11 cellular contexts compared by ENCODE assay signal in the genomic region with DNA sequence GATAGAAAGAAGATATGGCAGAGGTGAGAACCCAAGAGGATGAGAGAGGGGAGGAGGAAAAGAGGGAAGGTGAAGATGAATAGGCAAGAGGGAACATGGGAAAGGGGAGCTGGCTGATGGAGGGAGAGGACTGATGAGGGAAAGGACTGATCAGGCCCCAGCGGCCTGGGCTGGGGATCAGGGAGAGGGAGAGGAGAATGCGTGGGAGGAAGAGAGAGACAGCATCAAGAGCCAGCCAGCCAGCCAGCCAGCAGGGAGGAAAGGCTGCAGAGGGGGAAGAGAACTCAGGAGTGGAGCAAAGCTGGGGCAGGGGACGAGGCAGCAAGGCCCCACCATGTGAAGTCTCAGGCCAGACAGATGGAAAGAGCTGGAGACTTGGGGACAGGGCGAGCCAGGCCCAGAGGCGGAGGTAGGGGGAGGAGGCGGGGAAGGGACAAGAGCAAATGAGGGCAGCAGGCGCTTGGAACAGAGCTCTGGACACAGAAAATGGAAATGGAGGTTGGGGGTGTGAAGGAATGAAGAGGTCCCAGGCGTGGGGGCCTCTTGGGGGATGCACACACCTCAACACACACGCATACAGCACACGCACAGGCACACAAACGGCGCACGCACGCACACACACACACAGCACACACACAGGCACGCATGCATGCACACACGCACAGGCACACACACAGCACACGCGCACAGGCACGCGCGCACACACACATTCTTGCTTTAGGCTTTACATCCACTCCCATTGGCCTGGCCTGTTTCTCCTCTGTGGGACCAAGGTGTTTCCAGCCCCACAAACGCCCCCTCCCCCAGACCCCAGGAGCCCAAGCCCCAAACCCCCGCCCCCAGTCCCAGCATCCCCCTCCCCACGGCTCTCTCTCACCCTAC. TPM values are rescaled to one million over a fixed set of nuclear protein-coding genes. Genes with fewer than 3 reads are reported as not detected.
DNase-seq lines count a peak whose midpoint lies in the region; ATAC-seq and TF ChIP-seq lines count a peak whose summit lies in the region.
"Had no signal": no experiment of that assay in that cellular context is flagged by ENCODE, and none has a peak within 500 bp of the region (broad histone marks: within the 10 kb centered on the region; RNA-seq: fewer than 3 reads in every experiment).

No MANE protein-coding gene starts in this region.

- TF ChIP-seq CTCF in WERI-Rb-1 (IDR thresholded peaks at IDR 0.05; ENCODE audit: low read depth, low read length): no peak
- TF ChIP-seq CTCF in glutamatergic neuron (IDR thresholded peaks at IDR 0.05; ENCODE audit: partially characterized antibody, unreplicated experiment): no peak

- H3K4me2 ChIP-seq in GM23248 (ENCODE audit: unreplicated experiment) (peak overlapping the region; percentile 32), trophoblast cell (ENCODE audit: low read length) (no peak overlapping the region)

- H2BK120ac ChIP-seq in trophoblast cell (ENCODE audit: insufficient read depth, low read length, poor library complexity): no peak overlapping the region

- no peaks in the 10 kb centered on the region for H3K36me3 Mint-ChIP-seq in glutamatergic neuron (ENCODE audit: unreplicated experiment)

- no peaks in the 10 kb centered on the region; the same call in 1 of the 2 replicates for H4K20me1 ChIP-seq in GM23248 (ENCODE audit: insufficient read depth)

- no peak overlapping the region for H3K18ac ChIP-seq in trophoblast cell (ENCODE audit: low read length)

- H2BK5ac ChIP-seq in trophoblast cell (ENCODE audit: low read depth, low read length, poor library complexity): no peak overlapping the region

- no peak overlapping the region for H2BK12ac ChIP-seq in trophoblast cell (ENCODE audit: low read length)

- H3K36me3 ChIP-seq in GM23248 (ENCODE audit: low read depth) (peaks cover 6% of the 10 kb centered on the region), WERI-Rb-1 (peaks cover 36% of the 10 kb centered on the region), trophoblast cell (ENCODE audit: control insufficient read depth in 1 of 2, insufficient read depth in 2 of 2, low read length in 2 of 2) (peaks cover 15 to 17% of the 10 kb centered on the region in 2 experiments)

- H4K8ac ChIP-seq in trophoblast cell (ENCODE audit: low read depth, low read length): no peak overlapping the region

- no peak overlapping the region for H4K91ac ChIP-seq in trophoblast cell (ENCODE audit: low read depth, low read length)

- H3K9me3 Mint-ChIP-seq in glutamatergic neuron (ENCODE audit: unreplicated experiment): peaks cover 20% of the 10 kb centered on the region

- no peak overlapping the region for H3K23ac ChIP-seq in trophoblast cell (ENCODE audit: low read length)

- no peak overlapping the region for H3K4me3 ChIP-seq in GM23248
- peak overlapping the region; percentile 59 for H3K4me3 ChIP-seq in WERI-Rb-1 (ENCODE audit: low read depth, low read length)
- H3K4me3 ChIP-seq in trophoblast cell (ENCODE audit: low read depth, low read length): peak overlapping the region; percentile 49

- no peaks in the 10 kb centered on the region for H3K9me3 ChIP-seq in GM23248 (ENCODE audit: low read depth)
- H3K9me3 ChIP-seq in WERI-Rb-1 (ENCODE audit: severe bottlenecking): no peaks in the 10 kb centered on the region
- peaks cover 4% of the 10 kb centered on the region for H3K9me3 ChIP-seq in trophoblast cell (ENCODE audit: insufficient read depth, low read depth, low read length)

- no peak overlapping the region for H3K14ac ChIP-seq in trophoblast cell (ENCODE audit: low read length)

- no peak for ATAC-seq in HG02884 (IDR thresholded peaks at IDR 0.05; ENCODE audit: unreplicated experiment)
- no peak for ATAC-seq in HG02588 (IDR thresholded peaks at IDR 0.05; ENCODE audit: unreplicated experiment)
- ATAC-seq: left lobe of liver had no signal

- in situ Hi-C loops in GM23248 (cut with MboI): no loop called here

- peaks cover 2% of the 10 kb centered on the region for H3K79me1 ChIP-seq in trophoblast cell (ENCODE audit: low read length)

- H3K79me2 ChIP-seq in GM23248 (ENCODE audit: insufficient read depth) (peaks cover 75% of the 10 kb centered on the region), trophoblast cell (ENCODE audit: control insufficient read depth, insufficient read depth, low read length, poor library complexity) (peaks cover 1% of the 10 kb centered on the region)

- H3K4me1 ChIP-seq in GM23248 (ENCODE audit: insufficient read depth): peaks cover 15% of the 10 kb centered on the region
- H3K4me1 ChIP-seq in trophoblast cell (ENCODE audit: control insufficient read depth in 1 of 2, insufficient read depth in 2 of 2, low read length in 2 of 2): peaks cover 17% of the 10 kb centered on the region in 2 experiments

- H3K27ac ChIP-seq in GM23248 (no peak overlapping the region; the same call in 1 of the 2 replicates), WERI-Rb-1 (peak overlapping the region; percentile 97), trophoblast cell (ENCODE audit: low read depth, low read length) (no peak overlapping the region)

- WGBS in GM23248 (ENCODE audit: low coverage in 1 of 2, low lambda C conversion rate in 2 of 2, missing lambda C conversion rate in 2 of 2), 2 experiments: 65 to 66% methylated on average over 14 to 24 of the region's 24 CpGs
- no CpG with 5 or more reads among the region's 24 CpGs for WGBS in trophoblast cell (ENCODE audit: extremely low coverage, insufficient coverage, insufficient read length)

- H3K9ac ChIP-seq in GM23248: peak overlapping the region; percentile 45
- H3K9ac ChIP-seq in trophoblast cell (ENCODE audit: low read length): no peak overlapping the region

- H2AFZ ChIP-seq in GM23248 (no peak overlapping the region), trophoblast cell (ENCODE audit: insufficient read depth, low read length, poor library complexity) (no peak overlapping the region)

- H3F3A ChIP-seq in GM23248 (ENCODE audit: insufficient read depth): peaks cover 3% of the 10 kb centered on the region; the same call in 1 of the 2 replicates

- no peak overlapping the region for H3K4ac ChIP-seq in trophoblast cell (ENCODE audit: low read depth, low read length)

- peak overlapping the region; percentile 85 for H3K4me3 Mint-ChIP-seq in glutamatergic neuron (ENCODE audit: unreplicated experiment)

- peaks cover 28% of the 10 kb centered on the region for H3K27me3 Mint-ChIP-seq in glutamatergic neuron (ENCODE audit: unreplicated experiment)

- H4K12ac ChIP-seq in trophoblast cell (ENCODE audit: low read depth, low read length): no peak overlapping the region

- no peaks in the 10 kb centered on the region for H3K9me2 ChIP-seq in GM23248 (ENCODE audit: insufficient read depth)

- peak overlapping the region; percentile 89 for H3K27ac Mint-ChIP-seq in glutamatergic neuron (ENCODE audit: unreplicated experiment)

- DNase-seq in GM23248 (peak; percentile 73), WERI-Rb-1 (peak; percentile 53), glutamatergic neuron (no peak), trophoblast cell (no peak), NCI-H1930 (lab: John Stamatoyannopoulos, UW) (no peak), NAMALWA (ENCODE audit: low spot score) (no peak)
- DNase-seq: NCI-H2081, T1000 had no signal

- H3K4me1 Mint-ChIP-seq in glutamatergic neuron (ENCODE audit: low read depth, unreplicated experiment): peaks cover 47% of the 10 kb centered on the region

- H2AK5ac ChIP-seq in trophoblast cell (ENCODE audit: low read length): no peak overlapping the region

- H3K27me3 ChIP-seq in GM23248 (replicated peaks; ENCODE audit: insufficient read depth) (no peaks in the 10 kb centered on the region), WERI-Rb-1 (ENCODE audit: insufficient read depth, low read depth, severe bottlenecking) (no peaks in the 10 kb centered on the region), trophoblast cell (ENCODE audit: insufficient read depth, low read length) (no peaks in the 10 kb centered on the region)

RNA-seq across cellular contexts. Expression of gene DLG4, which starts 12.3 kb away (rescaled TPM):
- total RNA-seq in GM23248 (2014; rRNA removed; shearing (Covaris generic)): 13.1 and 23.8 TPM in 2 replicates
- polyA plus RNA-seq in GM23248 (2016; fragmentation: Nextera tagmentation; extraction: Ambion mirVana): 1.3 and 1.9 TPM in 2 replicates
- total RNA-seq in glutamatergic neuron (ENCODE audit: unreplicated experiment): 157 TPM
- 14.6 and 15.7 TPM in 2 replicates for polyA plus RNA-seq in trophoblast cell (2013)

RNA-seq across cellular contexts. Expression of gene ACADVL, which starts 12.4 kb away (rescaled TPM):
- total RNA-seq in GM23248 (2014; rRNA removed; shearing (Covaris generic)): 453 and 600 TPM in 2 replicates
- polyA plus RNA-seq in GM23248 (2016; fragmentation: Nextera tagmentation; extraction: Ambion mirVana): 386 and 441 TPM in 2 replicates
- total RNA-seq in glutamatergic neuron (ENCODE audit: unreplicated experiment): 375 TPM
- 491 and 526 TPM in 2 replicates for polyA plus RNA-seq in trophoblast cell (2013)

RNA-seq across cellular contexts. Expression of gene DVL2, which starts 27.0 kb away (rescaled TPM):
- total RNA-seq in GM23248 (2014; rRNA removed; shearing (Covaris generic)): 41.2 and 45.8 TPM in 2 replicates
- polyA plus RNA-seq in GM23248 (2016; fragmentation: Nextera tagmentation; extraction: Ambion mirVana): 18.9 and 19.5 TPM in 2 replicates
- 79.1 TPM for total RNA-seq in glutamatergic neuron (ENCODE audit: unreplicated experiment)
- 34.2 and 34.4 TPM in 2 replicates for polyA plus RNA-seq in trophoblast cell (2013)

RNA-seq across cellular contexts. Expression of gene ASGR1, which starts 28.2 kb away (rescaled TPM):
- total RNA-seq in GM23248 (2014; rRNA removed; shearing (Covaris generic)): 0.97 TPM in 1 of 2 replicates, not detected in the other
- 0.63 and 0.75 TPM in 2 replicates for polyA plus RNA-seq in GM23248 (2016; fragmentation: Nextera tagmentation; extraction: Ambion mirVana)
- total RNA-seq in glutamatergic neuron (ENCODE audit: unreplicated experiment): 29.0 TPM
- 5.7 and 5.9 TPM in 2 replicates for polyA plus RNA-seq in trophoblast cell (2013)

RNA-seq across cellular contexts. Expression of gene PHF23, which starts 31.9 kb away (rescaled TPM):
- 32.0 and 42.6 TPM in 2 replicates for total RNA-seq in GM23248 (2014; rRNA removed; shearing (Covaris generic))
- polyA plus RNA-seq in GM23248 (2016; fragmentation: Nextera tagmentation; extraction: Ambion mirVana): 40.7 and 45.6 TPM in 2 replicates
- 72.3 TPM for total RNA-seq in glutamatergic neuron (ENCODE audit: unreplicated experiment)
- polyA plus RNA-seq in trophoblast cell (2013): 127 and 128 TPM in 2 replicates

Comparison
In these comparisons a context has a peak if more than half of its experiments do, and no peak if none do; other contexts are left out.
1. DNase-seq: peak in GM23248 (single experiment) and WERI-Rb-1 (single experiment); none in glutamatergic neuron (single experiment), trophoblast cell (0 of 2), NCI-H1930 (0 of 2) and NAMALWA (single experiment).